ENCODE assay signal across 15 cellular contexts in the genomic region with DNA sequence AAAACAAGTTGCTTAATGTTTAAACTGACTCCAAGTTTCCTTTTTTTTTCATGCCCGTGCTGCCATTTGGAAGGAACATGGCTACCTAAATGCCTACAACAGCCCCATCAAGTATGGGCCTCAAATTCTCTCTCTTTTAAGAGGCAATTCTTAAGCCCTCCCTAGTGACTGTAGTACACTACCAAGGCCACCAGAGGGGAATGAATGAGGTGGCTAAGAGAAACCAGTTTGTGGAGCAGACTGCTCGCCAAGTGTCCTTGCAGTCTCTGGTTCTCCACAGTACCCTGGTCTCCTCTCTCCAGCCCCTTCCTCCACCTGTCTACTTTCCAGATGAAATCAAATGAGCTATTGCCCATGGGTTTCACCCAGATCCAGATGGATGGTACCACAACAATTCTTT.
A peak's percentile ranks its signal among the peaks of the same experiment; 100 is the strongest.
DNase-seq lines count a peak whose midpoint lies in the region; TF ChIP-seq lines count a peak whose summit lies in the region.
"Had no signal": no experiment of that assay in that cellular context is flagged by ENCODE, and none has a peak within 500 bp of the region (broad histone marks: within the 10 kb centered on the region; RNA-seq: fewer than 3 reads in every experiment).

No MANE protein-coding gene starts in this region.

- H3K27ac ChIP-seq in transverse colon: no peak overlapping the region
- H3K27ac ChIP-seq: gastrocnemius medialis, GM23248, prostate gland had no signal

- H3K27ac Mint-ChIP-seq in Caco-2 (ENCODE audit: unreplicated experiment) (no peak overlapping the region), glutamatergic neuron (ENCODE audit: unreplicated experiment) (no peak overlapping the region), osteocyte (ENCODE audit: unreplicated experiment) (no peak overlapping the region)
- H3K27ac Mint-ChIP-seq in activated CD4-positive, alpha-beta T cell treated with anti-CD3 and anti-CD28 coated beads, Interleukin-2, amount 10 ng/mL, durations not matched to agents 7 days and 5 days: no peak overlapping the region

- TF ChIP-seq CTCF in Caco-2 (IDR thresholded peaks at IDR 0.05; ENCODE audit: insufficient read depth in 1 of 2, low read depth in 1 of 2, low read length in 1 of 2, severe bottlenecking in 1 of 2, unreplicated experiment in 1 of 2) (peak; percentile 7 to 30), glutamatergic neuron (IDR thresholded peaks at IDR 0.05; ENCODE audit: partially characterized antibody, unreplicated experiment) (peak; percentile 20), osteocyte (IDR thresholded peaks at IDR 0.05) (no peak), transverse colon (IDR thresholded peaks at IDR 0.05) (no peak)

- H3K36me3 ChIP-seq in Caco-2 (ENCODE audit: control insufficient read depth, insufficient read depth, low read length) (no peaks in the 10 kb centered on the region), transverse colon (no peaks in the 10 kb centered on the region)
- H3K36me3 ChIP-seq: gastrocnemius medialis, prostate gland had no signal

- CTCF ChIA-PET in Caco-2 (lab: Charles Lee): no interaction called here
- CTCF ChIA-PET in activated CD4-positive, alpha-beta T cell treated with anti-CD3 and anti-CD28 coated beads, Interleukin-2, amount 10 ng/mL, durations not matched to agents 7 days and 5 days (lab: Charles Lee): no interaction called here

- no peak overlapping the region for H3K4me3 Mint-ChIP-seq in Caco-2 (ENCODE audit: unreplicated experiment)
- no peak overlapping the region for H3K4me3 Mint-ChIP-seq in glutamatergic neuron (ENCODE audit: unreplicated experiment)
- H3K4me3 Mint-ChIP-seq in osteocyte (ENCODE audit: unreplicated experiment): no peak overlapping the region
- no peak overlapping the region for H3K4me3 Mint-ChIP-seq in activated CD4-positive, alpha-beta T cell treated with anti-CD3 and anti-CD28 coated beads, Interleukin-2, amount 10 ng/mL, durations not matched to agents 7 days and 5 days

- no peaks in the 10 kb centered on the region for H3K4me1 Mint-ChIP-seq in Caco-2 (ENCODE audit: low read depth, unreplicated experiment)
- H3K4me1 Mint-ChIP-seq in glutamatergic neuron (ENCODE audit: low read depth, unreplicated experiment): no peaks in the 10 kb centered on the region
- H3K4me1 Mint-ChIP-seq in osteocyte (ENCODE audit: unreplicated experiment): no peaks in the 10 kb centered on the region
- H3K4me1 Mint-ChIP-seq in activated CD4-positive, alpha-beta T cell treated with anti-CD3 and anti-CD28 coated beads, Interleukin-2, amount 10 ng/mL, durations not matched to agents 7 days and 5 days: no peaks in the 10 kb centered on the region

- no peaks in the 10 kb centered on the region for H3K9me3 ChIP-seq in Caco-2
- no peaks in the 10 kb centered on the region for H3K9me3 ChIP-seq in transverse colon
- H3K9me3 ChIP-seq: gastrocnemius medialis, prostate gland had no signal

- H3K36me3 Mint-ChIP-seq in Caco-2 (ENCODE audit: insufficient read depth, unreplicated experiment) (no peaks in the 10 kb centered on the region), glutamatergic neuron (ENCODE audit: unreplicated experiment) (no peaks in the 10 kb centered on the region), osteocyte (ENCODE audit: unreplicated experiment) (no peaks in the 10 kb centered on the region)
- H3K36me3 Mint-ChIP-seq in activated CD4-positive, alpha-beta T cell treated with anti-CD3 and anti-CD28 coated beads, Interleukin-2, amount 10 ng/mL, durations not matched to agents 7 days and 5 days (ENCODE audit: low read depth): no peaks in the 10 kb centered on the region

- H3K4me3 ChIP-seq in Caco-2 (ENCODE audit: low read depth, low read length) (no peak overlapping the region), transverse colon (no peak overlapping the region)
- H3K4me3 ChIP-seq: gastrocnemius medialis, GM23248, prostate gland had no signal

- POLR2A ChIA-PET in Caco-2 (lab: Charles Lee): no interaction called here
- POLR2A ChIA-PET in activated CD4-positive, alpha-beta T cell treated with anti-CD3 and anti-CD28 coated beads, Interleukin-2, amount 10 ng/mL, durations not matched to agents 7 days and 5 days (lab: Charles Lee): no interaction called here

- 84% methylated on average over 2 of the region's 2 CpGs; no CpG with 5 or more reads in 1 of the 2 donors for WGBS in transverse colon (ENCODE audit: low coverage in 1 of 2), 2 donors

- intact Hi-C loops in Caco-2 (cut with micrococcal nuclease; ENCODE audit: unreplicated experiment): no loop called here
- intact Hi-C loops in transverse colon (cut with DNase I; ENCODE audit: low total_unique reads): no loop called here

- H3K27me3 Mint-ChIP-seq in Caco-2 (ENCODE audit: insufficient read depth, unreplicated experiment) (no peaks in the 10 kb centered on the region), glutamatergic neuron (ENCODE audit: unreplicated experiment) (peaks cover 3% of the 10 kb centered on the region), osteocyte (ENCODE audit: unreplicated experiment) (no peaks in the 10 kb centered on the region)
- no peaks in the 10 kb centered on the region for H3K27me3 Mint-ChIP-seq in activated CD4-positive, alpha-beta T cell treated with anti-CD3 and anti-CD28 coated beads, Interleukin-2, amount 10 ng/mL, durations not matched to agents 7 days and 5 days

- DNase-seq in Caco-2: peak in 1 of 2 experiments; percentile 4
- DNase-seq in HCEC 1CT: peak; percentile 34
- DNase-seq in OCI-M1 (lab: John Stamatoyannopoulos, UW): peak; percentile 37
- DNase-seq in glutamatergic neuron: no peak
- DNase-seq in SW 1271 (lab: John Stamatoyannopoulos, UW): no peak
- DNase-seq in osteocyte (ENCODE audit: extremely low spot score, unreplicated experiment): no peak
- DNase-seq in activated CD4-positive, alpha-beta T cell treated with anti-CD3 and anti-CD28 coated beads, Interleukin-2, amount 10 ng/mL, durations not matched to agents 7 days and 5 days: no peak
- DNase-seq in transverse colon: no peak
- DNase-seq: AML-193, amygdala, gastrocnemius medialis, GM23248, NCI-H1092, NCI-H2171 had no signal

- no peaks in the 10 kb centered on the region for H3K4me1 ChIP-seq in Caco-2
- no peaks in the 10 kb centered on the region for H3K4me1 ChIP-seq in transverse colon
- H3K4me1 ChIP-seq: gastrocnemius medialis, prostate gland had no signal

- H3K27me3 ChIP-seq in Caco-2 (replicated peaks; ENCODE audit: control insufficient read depth, insufficient read depth, low read length) (no peaks in the 10 kb centered on the region), transverse colon (no peaks in the 10 kb centered on the region)
- H3K27me3 ChIP-seq: gastrocnemius medialis had no signal

- no peak for TF ChIP-seq POLR2A in transverse colon (IDR thresholded peaks at IDR 0.05)

- no peak for TF ChIP-seq EP300 in transverse colon (IDR thresholded peaks at IDR 0.05; ENCODE audit: low read depth)

- in situ Hi-C loops in transverse colon (cut with MboI; ENCODE audit: low pct_ligation_motif_present in 1 of 4, low pct_unique_long_range_greater_than_20kb in 1 of 4, low sequenced_read_pairs in 3 of 4): no loop called here

- BruUV-seq in Caco-2 (replicated peaks; lab: Mats Ljungman, UMichigan): no TSS peak

- H3K9me3 Mint-ChIP-seq in Caco-2 (ENCODE audit: unreplicated experiment): no peaks in the 10 kb centered on the region
- no peaks in the 10 kb centered on the region for H3K9me3 Mint-ChIP-seq in glutamatergic neuron (ENCODE audit: unreplicated experiment)
- no peaks in the 10 kb centered on the region for H3K9me3 Mint-ChIP-seq in osteocyte (ENCODE audit: unreplicated experiment)
- H3K9me3 Mint-ChIP-seq in activated CD4-positive, alpha-beta T cell treated with anti-CD3 and anti-CD28 coated beads, Interleukin-2, amount 10 ng/mL, durations not matched to agents 7 days and 5 days: peaks cover 11% of the 10 kb centered on the region

Comparison
In these comparisons a context has a peak if more than half of its experiments do, and no peak if none do; other contexts are left out.
1. DNase-seq: peak in HCEC 1CT (single experiment) and OCI-M1 (single experiment); none in glutamatergic neuron (single experiment), SW 1271 (0 of 2), osteocyte (single experiment), activated CD4-positive, alpha-beta T cell treated with anti-CD3 and anti-CD28 coated beads, Interleukin-2, amount 10 ng/mL, durations not matched to agents 7 days and 5 days (single experiment) and transverse colon (single experiment).
2. CTCF ChIP-seq: peak in Caco-2 (2 of 2) and glutamatergic neuron (single experiment); none in osteocyte (single experiment) and transverse colon (0 of 5).